ENCODE assay signal across 1 cellular context in genomic region chr9:98146101-98146991, GRCh38.
A peak's percentile ranks its signal among the peaks of the same experiment; 100 is the strongest.
TF ChIP-seq lines count a peak whose summit lies in the region.

No MANE protein-coding gene starts in this region.

TF ChIP-seq in H1, 55 proteins besides CTCF, POLR2A, EP300 and RAD21:
- TF ChIP-seq CEBPB (IDR thresholded peaks at IDR 0.05; ENCODE audit: low read depth, low read length) (peak; percentile 93), POU5F1 (IDR thresholded peaks at IDR 0.05; ENCODE audit: low read depth, low read length) (no peak), ZNF274 (IDR thresholded peaks at IDR 0.05; ENCODE audit: borderline replicate concordance, extremely low read depth, low read length) (no peak), SP2 (IDR thresholded peaks at IDR 0.05; ENCODE audit: low read length) (no peak), CHD1 (IDR thresholded peaks at IDR 0.05; ENCODE audit: low read depth, low read length) (no peak), CREB1 (IDR thresholded peaks at IDR 0.05) (no peak)
